Comparison of ENCODE assay signal across 9 cellular contexts in the genomic region with DNA sequence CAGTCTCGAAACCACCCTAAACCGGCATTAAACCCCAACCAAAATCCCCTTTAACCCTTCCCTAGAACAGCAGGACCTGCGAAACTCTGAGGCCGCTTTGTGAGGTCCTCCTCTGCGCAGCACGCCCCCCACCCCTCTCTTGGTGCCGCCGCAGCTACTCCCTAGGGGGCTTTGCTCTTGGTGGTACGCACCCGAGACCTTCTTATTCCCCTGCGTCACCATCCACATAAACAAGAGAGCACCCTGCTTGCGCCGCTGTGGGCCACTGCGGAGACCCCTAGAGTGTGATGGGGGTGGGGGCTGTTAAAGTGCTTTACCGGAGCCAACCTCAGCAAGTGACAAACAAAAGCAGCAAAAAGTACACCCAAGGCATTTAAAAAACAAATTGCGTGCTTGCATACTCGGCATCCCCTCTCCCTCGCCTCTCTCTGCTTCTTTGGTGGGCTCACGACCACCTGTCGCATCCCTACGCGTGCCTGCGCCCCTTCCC. TPM values are rescaled to one million over a fixed set of nuclear protein-coding genes. Genes with fewer than 3 reads are reported as not detected.
A peak's percentile ranks its signal among the peaks of the same experiment; 100 is the strongest.
DNase-seq lines count a peak whose midpoint lies in the region; ATAC-seq, FAIRE-seq and TF ChIP-seq lines count a peak whose summit lies in the region.
"Had no signal": no experiment of that assay in that cellular context is flagged by ENCODE, and none has a peak within 500 bp of the region (broad histone marks: within the 10 kb centered on the region; RNA-seq: fewer than 3 reads in every experiment).

No MANE protein-coding gene starts in this region.

- H3K27me3 ChIP-seq in naive thymus-derived CD4-positive, alpha-beta T cell (ENCODE audit: control insufficient read depth in 2 of 2, insufficient read depth in 2 of 2, low read length in 2 of 2), result peaks cover 0 to 10% of the 10 kb centered on the region in 2 donors

- CTCF ChIA-PET in A549 (lab: Yijun Ruan, JAX), result interaction anchor here (0.8 to 2.1 kb wide), 9 partner anchors 7 to 1324 kb away, joined by 3 to 10 read pairs (median 3); no protein-coding TSS in a partner anchor
- CTCF ChIA-PET in naive thymus-derived CD4-positive, alpha-beta T cell (lab: Charles Lee), result interaction anchor here (0.5 to 2.3 kb wide), 3 partner anchors 201 to 1170 kb away, joined by 3 to 11 read pairs (median 3); partner anchors contain the start of gene STX16

- peaks cover 20% of the 10 kb centered on the region for H3K4me1 Mint-ChIP-seq in HFFc6 (ENCODE audit: low read depth)
- peaks cover 48% of the 10 kb centered on the region for H3K4me1 Mint-ChIP-seq in chondrocyte (ENCODE audit: low read depth)
- H3K4me1 Mint-ChIP-seq in naive thymus-derived CD4-positive, alpha-beta T cell, result peaks cover 14 to 37% (median 34%) of the 10 kb centered on the region in 7 donors

- no peak for FAIRE-seq in A549 (lab: Jason Lieb, UNC)

- intact Hi-C loops in naive thymus-derived CD4-positive, alpha-beta T cell (cut with micrococcal nuclease), result loop anchor here (1.0 to 5.0 kb wide), 6 partner anchors 38 to 616 kb away; partner anchors contain the start of genes RAB22A (in 1 of the 2), STX16 (in 1 of the 2) and VAPB (in 1 of the 2)

- H3K4me1 ChIP-seq in A549, result no peaks in the 10 kb centered on the region
- no peaks in the 10 kb centered on the region for H3K4me1 ChIP-seq in naive thymus-derived CD4-positive, alpha-beta T cell (ENCODE audit: control insufficient read depth in 2 of 2, insufficient read depth in 2 of 2, low read length in 2 of 2)

- POLR2A ChIA-PET in A549 (lab: Yijun Ruan, JAX), result no interaction called here
- POLR2A ChIA-PET in naive thymus-derived CD4-positive, alpha-beta T cell (lab: Charles Lee), result interaction anchor here (1.3 to 2.1 kb wide), 2 partner anchors 37 to 199 kb away, joined by 6 read pairs; no protein-coding TSS in a partner anchor

- TF ChIP-seq RAD21 in A549 (conservative IDR thresholded peaks at IDR 0.05 in 1 of 2, IDR thresholded peaks at IDR 0.05 in 1 of 2), result no peak

- H3K27ac Mint-ChIP-seq in HFFc6, result no peak overlapping the region
- no peak overlapping the region for H3K27ac Mint-ChIP-seq in chondrocyte (ENCODE audit: unreplicated experiment)
- H3K27ac Mint-ChIP-seq in naive thymus-derived CD4-positive, alpha-beta T cell, result no peak overlapping the region

- no peaks in the 10 kb centered on the region for H3K36me3 Mint-ChIP-seq in HFFc6 (ENCODE audit: low read depth)
- H3K36me3 Mint-ChIP-seq in chondrocyte (ENCODE audit: low read depth), result peaks cover 1% of the 10 kb centered on the region
- H3K36me3 Mint-ChIP-seq in naive thymus-derived CD4-positive, alpha-beta T cell, result peaks cover 0 to 4% (median 0%) of the 10 kb centered on the region in 5 donors

- no peak for TF ChIP-seq POLR2A in A549 (IDR thresholded peaks at IDR 0.05; ENCODE audit: low read length)

- H3K9me3 ChIP-seq in A549, result no peaks in the 10 kb centered on the region
- no peaks in the 10 kb centered on the region for H3K9me3 ChIP-seq in naive thymus-derived CD4-positive, alpha-beta T cell (ENCODE audit: control insufficient read depth in 2 of 3, low read length in 3 of 3)

- DNase-seq in A549 (ENCODE audit: low read depth in 1 of 2, low spot score in 1 of 2) (no peak), HFFc6 (no peak), chondrocyte (ENCODE audit: low spot score) (no peak), GM13976 (ENCODE audit: low spot score) (no peak), middle frontal gyrus (ENCODE audit: extremely low spot score, low spot score) (no peak)
- DNase-seq in naive thymus-derived CD4-positive, alpha-beta T cell, result no peak
- DNase-seq in stimulated activated CD8-positive, alpha-beta memory T cell treated with anti-CD3 and anti-CD28 coated beads, Interleukin-4, amount 100 ng/mL, for 48 hours, result no peak
- DNase-seq: NCI-H2029 had no signal

- WGBS in A549 (ENCODE audit: missing lambda C conversion rate), result 49% methylated on average over 20 of the region's 23 CpGs

- in situ Hi-C loops in GM13976 (cut with MboI; ENCODE audit: low sequenced_read_pairs, unreplicated experiment), result no loop called here

- no peak for ATAC-seq in A549
- ATAC-seq in naive thymus-derived CD4-positive, alpha-beta T cell, result no peak
- no peak for ATAC-seq in HG02884 (IDR thresholded peaks at IDR 0.05; ENCODE audit: unreplicated experiment)

- peak overlapping the region; percentile 36; the same call in 1 of the 3 replicates for H3K4me3 ChIP-seq in A549
- H3K4me3 ChIP-seq in naive thymus-derived CD4-positive, alpha-beta T cell (ENCODE audit: low read length), result peak overlapping the region; percentile 61

- H3K4me3 Mint-ChIP-seq in HFFc6 (peak overlapping the region; percentile 94), chondrocyte (ENCODE audit: unreplicated experiment) (peak overlapping the region; percentile 85)
- peak overlapping the region; percentile 83 to 95 (median 92) for H3K4me3 Mint-ChIP-seq in naive thymus-derived CD4-positive, alpha-beta T cell

- no peaks in the 10 kb centered on the region for H3K36me3 ChIP-seq in naive thymus-derived CD4-positive, alpha-beta T cell (ENCODE audit: control insufficient read depth in 2 of 3, insufficient read depth in 3 of 3, low read length in 3 of 3)

- H3K9me3 Mint-ChIP-seq in HFFc6 (peaks cover 9% of the 10 kb centered on the region; the same call in 1 of the 2 replicates), chondrocyte (ENCODE audit: low read depth) (no peaks in the 10 kb centered on the region)
- H3K9me3 Mint-ChIP-seq in naive thymus-derived CD4-positive, alpha-beta T cell, result peaks cover 0 to 1% (median 0%) of the 10 kb centered on the region in 11 donors

- peaks cover 34% of the 10 kb centered on the region for H3K27me3 Mint-ChIP-seq in HFFc6 (ENCODE audit: insufficient read depth)
- H3K27me3 Mint-ChIP-seq in chondrocyte (ENCODE audit: low read depth), result peaks cover 29% of the 10 kb centered on the region
- H3K27me3 Mint-ChIP-seq in naive thymus-derived CD4-positive, alpha-beta T cell, result peaks cover 29 to 72% (median 39%) of the 10 kb centered on the region in 5 donors

- TF ChIP-seq EP300 in A549 (IDR thresholded peaks at IDR 0.05), result no peak

- TF ChIP-seq CTCF in A549 (IDR thresholded peaks at IDR 0.05), result no peak
- no peak for TF ChIP-seq CTCF in HFFc6 (IDR thresholded peaks at IDR 0.05)
- TF ChIP-seq CTCF in chondrocyte (IDR thresholded peaks at IDR 0.05), result no peak
- TF ChIP-seq CTCF in GM13976 (IDR thresholded peaks at IDR 0.05; ENCODE audit: borderline replicate concordance, control extremely low read depth, extremely low read depth, insufficient read depth, missing control alignments), result no peak

- H3K4me2 ChIP-seq in A549, result peak overlapping the region; percentile 83

- no peak overlapping the region for H3K27ac ChIP-seq in A549
- no peak overlapping the region for H3K27ac ChIP-seq in naive thymus-derived CD4-positive, alpha-beta T cell (ENCODE audit: low read depth, low read length)

TF ChIP-seq in A549, 52 proteins besides CTCF, POLR2A, EP300 and RAD21 (continues in another document):
- TF ChIP-seq, protein P1, sequence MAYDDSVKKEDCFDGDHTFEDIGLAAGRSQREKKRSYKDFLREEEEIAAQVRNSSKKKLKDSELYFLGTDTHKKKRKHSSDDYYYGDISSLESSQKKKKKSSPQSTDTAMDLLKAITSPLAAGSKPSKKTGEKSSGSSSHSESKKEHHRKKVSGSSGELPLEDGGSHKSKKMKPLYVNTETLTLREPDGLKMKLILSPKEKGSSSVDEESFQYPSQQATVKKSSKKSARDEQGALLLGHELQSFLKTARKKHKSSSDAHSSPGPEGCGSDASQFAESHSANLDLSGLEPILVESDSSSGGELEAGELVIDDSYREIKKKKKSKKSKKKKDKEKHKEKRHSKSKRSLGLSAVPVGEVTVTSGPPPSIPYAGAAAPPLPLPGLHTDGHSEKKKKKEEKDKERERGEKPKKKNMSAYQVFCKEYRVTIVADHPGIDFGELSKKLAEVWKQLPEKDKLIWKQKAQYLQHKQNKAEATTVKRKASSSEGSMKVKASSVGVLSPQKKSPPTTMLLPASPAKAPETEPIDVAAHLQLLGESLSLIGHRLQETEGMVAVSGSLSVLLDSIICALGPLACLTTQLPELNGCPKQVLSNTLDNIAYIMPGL (CRISPR knock-in tag; IDR thresholded peaks at IDR 0.05; ENCODE audit: borderline replicate concordance), result no peak
- TF ChIP-seq, protein P2, sequence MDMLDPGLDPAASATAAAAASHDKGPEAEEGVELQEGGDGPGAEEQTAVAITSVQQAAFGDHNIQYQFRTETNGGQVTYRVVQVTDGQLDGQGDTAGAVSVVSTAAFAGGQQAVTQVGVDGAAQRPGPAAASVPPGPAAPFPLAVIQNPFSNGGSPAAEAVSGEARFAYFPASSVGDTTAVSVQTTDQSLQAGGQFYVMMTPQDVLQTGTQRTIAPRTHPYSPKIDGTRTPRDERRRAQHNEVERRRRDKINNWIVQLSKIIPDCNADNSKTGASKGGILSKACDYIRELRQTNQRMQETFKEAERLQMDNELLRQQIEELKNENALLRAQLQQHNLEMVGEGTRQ (IDR thresholded peaks at IDR 0.05), result no peak
- TF ChIP-seq POLR2AphosphoS2 (conservative IDR thresholded peaks at IDR 0.05; ENCODE audit: low read length), result no peak
- TF ChIP-seq EHF (CRISPR knock-in tag; IDR thresholded peaks at IDR 0.05), result no peak

RNA-seq across cellular contexts. Expression of gene GNAS, which starts 0.5 kb away (rescaled TPM):
- polyA plus RNA-seq in A549 (2011; rRNA removed), result 534 and 738 TPM in 2 replicates
- polyA plus RNA-seq in A549 (2012; cell fraction: cytosol; rRNA removed), result 1,323 and 1,403 TPM in 2 replicates
- 944 and 1,281 TPM in 2 replicates for polyA plus RNA-seq in A549 (2012; cell fraction: nucleus; rRNA removed)
- 507 to 621 TPM (median 600 TPM) in 3 replicates for polyA plus RNA-seq in A549 (2017; fragmentation: RNase III; extraction: RNeasy Plus Mini Kit Qiagen cat#74134 plus additional on column Dnase treatment)
- 1,221 and 1,341 TPM in 2 replicates for polyA minus RNA-seq in A549 (2011; rRNA and poly(A)+ RNA removed)
- total RNA-seq in HFFc6 (2021; fragmentation: NEBNext Ultra II Directional; extraction: Animal tissue kit (Norgen Biotek cat#: 25700)), result 1,000 to 10,000 TPM in 2 of 6 experiments, 100 to 1,000 TPM in 4; 820 to 1,032 (median 914) TPM
- total RNA-seq in chondrocyte, result 1,127 to 1,393 TPM (median 1,374 TPM) in 3 replicates
- 100 to 1,000 TPM; 694 to 907 (median 775) TPM for total RNA-seq in naive thymus-derived CD4-positive, alpha-beta T cell
- polyA plus RNA-seq in naive thymus-derived CD4-positive, alpha-beta T cell, result 100 to 1,000 TPM; 147 to 221 TPM

RNA-seq across cellular contexts. Expression of gene GNAS-AS1, which starts 1.3 kb away (rescaled TPM):
- polyA plus RNA-seq in A549 (2011; rRNA removed) (not detected in 2 replicates), A549 (2017; fragmentation: RNase III; extraction: RNeasy Plus Mini Kit Qiagen cat#74134 plus additional on column Dnase treatment) (not detected in 3 replicates)
- not detected in 2 replicates for polyA plus RNA-seq in A549 (2012; cell fraction: cytosol; rRNA removed)
- polyA plus RNA-seq in A549 (2012; cell fraction: nucleus; rRNA removed), result not detected in 2 replicates
- polyA minus RNA-seq in A549 (2011; rRNA and poly(A)+ RNA removed), result not detected in 2 replicates
- total RNA-seq in HFFc6 (2021; fragmentation: NEBNext Ultra II Directional; extraction: Animal tissue kit (Norgen Biotek cat#: 25700)), result 1 to 10 TPM; 1.0 to 1.5 (median 1.3) TPM
- 1.1 to 2.7 TPM (median 1.7 TPM) in 3 replicates for total RNA-seq in chondrocyte
- 1 to 10 TPM in 3 of 5 experiments, under 1 TPM in 2; 0.13 to 2.0 (median 1.5) TPM for total RNA-seq in naive thymus-derived CD4-positive, alpha-beta T cell
- not detected for polyA plus RNA-seq in naive thymus-derived CD4-positive, alpha-beta T cell
